8 cellular contexts compared by ENCODE assay signal in genomic region chr2:218166791-218167190, GRCh38. TPM values are rescaled to one million over a fixed set of nuclear protein-coding genes. Genes with fewer than 3 reads are reported as not detected.
DNase-seq lines count a peak whose midpoint lies in the region; ATAC-seq and TF ChIP-seq lines count a peak whose summit lies in the region.

TSS of gene CXCR1 (minus strand) at chr2:218166962. CDS start at chr2:218165211, 1,751 bp downstream.

- H3K4me1 Mint-ChIP-seq in activated T-helper 2 cell treated with anti-CD3 and anti-CD28 coated beads, Interferon-gamma antibody, Interleukin-2, Interleukin-4, amounts not matched to agents 10 μg/mL and 5 μg/mL and 100 μg/mL, durations not matched to agents 14 hours and 24 hours and 36 hours (ENCODE audit: low read depth): peaks cover 30% of the 10 kb centered on the region

- no peaks in the 10 kb centered on the region for H3K27me3 ChIP-seq in neutrophil

- intact Hi-C loops in activated T-helper 2 cell treated with anti-CD3 and anti-CD28 coated beads, Interferon-gamma antibody, Interleukin-2, Interleukin-4, amounts not matched to agents 10 μg/mL and 5 μg/mL and 100 μg/mL, durations not matched to agents 14 hours and 24 hours and 36 hours (cut with micrococcal nuclease): no loop called here

- no peaks in the 10 kb centered on the region for H3K9me3 Mint-ChIP-seq in activated T-helper 2 cell treated with anti-CD3 and anti-CD28 coated beads, Interferon-gamma antibody, Interleukin-2, Interleukin-4, amounts not matched to agents 10 μg/mL and 5 μg/mL and 100 μg/mL, durations not matched to agents 14 hours and 24 hours and 36 hours

- H3K27ac Mint-ChIP-seq in activated T-helper 2 cell treated with anti-CD3 and anti-CD28 coated beads, Interferon-gamma antibody, Interleukin-2, Interleukin-4, amounts not matched to agents 10 μg/mL and 5 μg/mL and 100 μg/mL, durations not matched to agents 14 hours and 24 hours and 36 hours: no peak within 1 kb of the TSS

- peak; percentile 47 for ATAC-seq in HG03175 (IDR thresholded peaks at IDR 0.05; ENCODE audit: unreplicated experiment)
- no peak for ATAC-seq in GM19397 (IDR thresholded peaks at IDR 0.05; ENCODE audit: unreplicated experiment)
- no peak for ATAC-seq in GM19395 (IDR thresholded peaks at IDR 0.05; ENCODE audit: unreplicated experiment)

- peak within 1 kb of the TSS; percentile 91 for H3K27ac ChIP-seq in neutrophil

- H3K9me3 ChIP-seq in neutrophil: peaks cover 6% of the 10 kb centered on the region

- H3K36me3 ChIP-seq in neutrophil: peaks cover 39% of the 10 kb centered on the region

- peaks cover 28% of the 10 kb centered on the region for H3K27me3 Mint-ChIP-seq in activated T-helper 2 cell treated with anti-CD3 and anti-CD28 coated beads, Interferon-gamma antibody, Interleukin-2, Interleukin-4, amounts not matched to agents 10 μg/mL and 5 μg/mL and 100 μg/mL, durations not matched to agents 14 hours and 24 hours and 36 hours (ENCODE audit: low read depth)

- DNase-seq in T follicular helper cell (ENCODE audit: low read depth) (peak; percentile 10), NCI-H1105 treated with DMSO at 0.1 percent for 48 hours (lab: John Stamatoyannopoulos, UW) (no peak), kidney tubule cell (ENCODE audit: low spot score) (no peak)
- DNase-seq in activated T-helper 2 cell treated with anti-CD3 and anti-CD28 coated beads, Interferon-gamma antibody, Interleukin-2, Interleukin-4, amounts not matched to agents 10 μg/mL and 5 μg/mL and 100 μg/mL, durations not matched to agents 14 hours and 24 hours and 36 hours (ENCODE audit: low spot score): peak; percentile 23

- peak within 1 kb of the TSS; percentile 26 for H3K4me3 Mint-ChIP-seq in activated T-helper 2 cell treated with anti-CD3 and anti-CD28 coated beads, Interferon-gamma antibody, Interleukin-2, Interleukin-4, amounts not matched to agents 10 μg/mL and 5 μg/mL and 100 μg/mL, durations not matched to agents 14 hours and 24 hours and 36 hours (ENCODE audit: low read depth)

- H3K4me3 ChIP-seq in neutrophil (ENCODE audit: low read depth in 1 of 2, low read length in 1 of 2): peak within 1 kb of the TSS; percentile 98

- peak; percentile 65 for TF ChIP-seq CTCF in neutrophil (IDR thresholded peaks at IDR 0.05)

- H3K4me1 ChIP-seq in neutrophil (ENCODE audit: control insufficient read depth in 1 of 2, insufficient read depth in 1 of 2, low read depth in 1 of 2, low read length in 1 of 2): peaks cover 63 to 65% of the 10 kb centered on the region in 2 experiments

- H3K36me3 Mint-ChIP-seq in activated T-helper 2 cell treated with anti-CD3 and anti-CD28 coated beads, Interferon-gamma antibody, Interleukin-2, Interleukin-4, amounts not matched to agents 10 μg/mL and 5 μg/mL and 100 μg/mL, durations not matched to agents 14 hours and 24 hours and 36 hours (ENCODE audit: low read depth): no peaks in the 10 kb centered on the region

RNA-seq across cellular contexts. Expression of gene CXCR1, which starts in this region (rescaled TPM):
- total RNA-seq in activated T-helper 2 cell treated with anti-CD3 and anti-CD28 coated beads, Interferon-gamma antibody, Interleukin-2, Interleukin-4, amounts not matched to agents 10 μg/mL and 5 μg/mL and 100 μg/mL, durations not matched to agents 14 hours and 24 hours and 36 hours: not detected in 2 replicates

Comparison
In these comparisons a context has a peak if more than half of its experiments do, and no peak if none do; other contexts are left out.
1. Peak in DNase-seq in activated T-helper 2 cell treated with anti-CD3 and anti-CD28 coated beads, Interferon-gamma antibody, Interleukin-2, Interleukin-4, amounts not matched to agents 10 μg/mL and 5 μg/mL and 100 μg/mL, durations not matched to agents 14 hours and 24 hours and 36 hours; RNA of the gene not detected or under 1 TPM.